ENCODE assay signal across 27 cellular contexts in the genomic region with DNA sequence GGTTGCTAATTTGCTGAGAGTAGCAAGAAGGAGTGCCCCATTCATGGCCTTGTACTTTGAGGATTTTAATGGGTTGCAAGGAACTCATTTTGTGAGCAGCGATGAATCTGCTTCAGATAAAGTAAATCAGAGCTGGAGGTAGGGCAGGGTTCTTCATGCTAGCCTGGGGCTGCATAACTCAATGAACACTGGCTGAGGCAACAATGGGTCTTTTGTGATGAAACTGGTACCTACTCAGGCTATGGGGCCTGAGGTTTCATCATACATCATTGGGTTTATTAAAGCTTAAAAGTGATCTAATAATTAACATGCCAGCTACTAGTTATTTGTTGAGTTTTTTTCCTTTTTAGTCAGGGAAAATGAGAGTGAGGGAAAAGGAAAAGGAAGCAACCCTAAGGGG.
"Had no signal": no experiment of that assay in that cellular context is flagged by ENCODE, and none has a peak within 500 bp of the region (broad histone marks: within the 10 kb centered on the region; RNA-seq: fewer than 3 reads in every experiment).

No MANE protein-coding gene starts in this region.

- ATAC-seq: heart left ventricle, upper lobe of right lung had no signal

- H3K4me3 Mint-ChIP-seq: activated CD4-positive, alpha-beta memory T cell treated with anti-CD3 and anti-CD28 coated beads for 36 hours; activated CD4-positive, alpha-beta T cell treated with anti-CD3 and anti-CD28 coated beads, Interleukin-2, amount 10 ng/mL, durations not matched to agents 24 days and 14 days; activated naive CD4-positive, alpha-beta T cell treated with anti-CD3 and anti-CD28 coated beads, Interleukin-2, amount 10 ng/mL, durations not matched to agents 7 days and 5 days; activated naive CD8-positive, alpha-beta T cell treated with anti-CD3 and anti-CD28 coated beads, Interleukin-2, amount 10 ng/mL, durations not matched to agents 7 days and 5 days; activated T-helper 1 cell treated with anti-CD3 and anti-CD28 coated beads, Interleukin-12 subunit alpha, Interleukin-12 subunit beta, Interleukin-2, Interleukin-4 antibody, amounts not matched to agents 30 ng/mL and 10 ng/mL and 1 ng/mL, durations not matched to agents 14 hours and 24 hours and 36 hours; endodermal cell; nephron; T-helper 2 cell treated with Interferon-gamma antibody and Interleukin-4, amounts not matched to agents 5 μg/mL and 100 μg/mL, for 36 hours had no signal

- H3K4me1 Mint-ChIP-seq: activated CD4-positive, alpha-beta T cell treated with anti-CD3 and anti-CD28 coated beads, Interleukin-2, amount 10 ng/mL, durations not matched to agents 24 days and 14 days; activated naive CD4-positive, alpha-beta T cell treated with anti-CD3 and anti-CD28 coated beads, Interleukin-2, amount 10 ng/mL, durations not matched to agents 7 days and 5 days; endodermal cell; nephron had no signal

- H3K36me3 ChIP-seq: ascending aorta, heart left ventricle, left ventricle myocardium inferior, neutrophil, prostate gland, suprapubic skin, tibial artery, upper lobe of right lung had no signal

- H3K4me3 ChIP-seq: ascending aorta, heart left ventricle, left ventricle myocardium inferior, lung, prostate gland, smooth muscle cell, suprapubic skin, tibial artery, upper lobe of right lung had no signal

- H3K27ac ChIP-seq: ascending aorta, heart left ventricle, left ventricle myocardium inferior, neutrophil, prostate gland, suprapubic skin, tibial artery, upper lobe of right lung, VCaP had no signal

- H3K4me2 ChIP-seq: smooth muscle cell had no signal

- DNase-seq: activated CD4-positive, alpha-beta memory T cell treated with anti-CD3 and anti-CD28 coated beads for 36 hours; activated CD4-positive, alpha-beta T cell treated with anti-CD3 and anti-CD28 coated beads, Interleukin-2, amount 10 ng/mL, durations not matched to agents 24 days and 14 days; activated CD4-positive, CD25-positive, alpha-beta regulatory T cell treated with anti-CD3 and anti-CD28 coated beads, Interleukin-2, amount 50 U/mL, for 72 hours; activated CD8-positive, alpha-beta memory T cell treated with anti-CD3 and anti-CD28 coated beads, Interleukin-2, amount 50 U/mL, for 4 hours; activated effector memory CD4-positive, alpha-beta T cell treated with anti-CD3 and anti-CD28 coated beads, Interleukin-2, amount 50 U/mL, for 16 hours; activated naive CD4-positive, alpha-beta T cell treated with anti-CD3 and anti-CD28 coated beads, Interleukin-2, amount 10 ng/mL, durations not matched to agents 7 days and 5 days; activated naive CD8-positive, alpha-beta T cell treated with anti-CD3 and anti-CD28 coated beads, Interleukin-2, amount 10 ng/mL, durations not matched to agents 7 days and 5 days; activated T-cell treated with anti-CD3 and anti-CD28 coated beads, Interleukin-2, amount 50 U/mL, for 1 hour; central memory CD4-positive, alpha-beta T cell; endodermal cell; heart left ventricle; kidney glomerular epithelial cell; left ventricle myocardium inferior; stimulated activated naive CD4-positive, alpha-beta T cell; T-helper 1 cell; tibial artery; upper lobe of right lung had no signal

- H3K4me1 ChIP-seq: ascending aorta, heart left ventricle, left ventricle myocardium inferior, prostate gland, suprapubic skin, tibial artery, upper lobe of right lung had no signal

- H3K36me3 Mint-ChIP-seq: activated naive CD4-positive, alpha-beta T cell treated with anti-CD3 and anti-CD28 coated beads, Interleukin-2, amount 10 ng/mL, durations not matched to agents 7 days and 5 days had no signal

- H3K9me3 Mint-ChIP-seq: activated CD4-positive, alpha-beta T cell treated with anti-CD3 and anti-CD28 coated beads, Interleukin-2, amount 10 ng/mL, durations not matched to agents 24 days and 14 days; endodermal cell had no signal

- H3K9me3 ChIP-seq: ascending aorta, neutrophil, prostate gland, tibial artery, upper lobe of right lung had no signal

- H3K27ac Mint-ChIP-seq: activated CD4-positive, alpha-beta memory T cell treated with anti-CD3 and anti-CD28 coated beads for 36 hours; activated CD4-positive, alpha-beta T cell treated with anti-CD3 and anti-CD28 coated beads, Interleukin-2, amount 10 ng/mL, durations not matched to agents 24 days and 14 days; activated naive CD4-positive, alpha-beta T cell treated with anti-CD3 and anti-CD28 coated beads, Interleukin-2, amount 10 ng/mL, durations not matched to agents 7 days and 5 days; activated naive CD8-positive, alpha-beta T cell treated with anti-CD3 and anti-CD28 coated beads, Interleukin-2, amount 10 ng/mL, durations not matched to agents 7 days and 5 days; activated T-helper 1 cell treated with anti-CD3 and anti-CD28 coated beads, Interleukin-12 subunit alpha, Interleukin-12 subunit beta, Interleukin-2, Interleukin-4 antibody, amounts not matched to agents 30 ng/mL and 10 ng/mL and 1 ng/mL, durations not matched to agents 14 hours and 24 hours and 36 hours; endodermal cell; nephron; T-helper 2 cell treated with Interferon-gamma antibody and Interleukin-4, amounts not matched to agents 5 μg/mL and 100 μg/mL, for 36 hours had no signal

- H3K27me3 ChIP-seq: ascending aorta, heart left ventricle, neutrophil, suprapubic skin, tibial artery, upper lobe of right lung had no signal
